1 cellular context compared by ENCODE assay signal in the genomic region with DNA sequence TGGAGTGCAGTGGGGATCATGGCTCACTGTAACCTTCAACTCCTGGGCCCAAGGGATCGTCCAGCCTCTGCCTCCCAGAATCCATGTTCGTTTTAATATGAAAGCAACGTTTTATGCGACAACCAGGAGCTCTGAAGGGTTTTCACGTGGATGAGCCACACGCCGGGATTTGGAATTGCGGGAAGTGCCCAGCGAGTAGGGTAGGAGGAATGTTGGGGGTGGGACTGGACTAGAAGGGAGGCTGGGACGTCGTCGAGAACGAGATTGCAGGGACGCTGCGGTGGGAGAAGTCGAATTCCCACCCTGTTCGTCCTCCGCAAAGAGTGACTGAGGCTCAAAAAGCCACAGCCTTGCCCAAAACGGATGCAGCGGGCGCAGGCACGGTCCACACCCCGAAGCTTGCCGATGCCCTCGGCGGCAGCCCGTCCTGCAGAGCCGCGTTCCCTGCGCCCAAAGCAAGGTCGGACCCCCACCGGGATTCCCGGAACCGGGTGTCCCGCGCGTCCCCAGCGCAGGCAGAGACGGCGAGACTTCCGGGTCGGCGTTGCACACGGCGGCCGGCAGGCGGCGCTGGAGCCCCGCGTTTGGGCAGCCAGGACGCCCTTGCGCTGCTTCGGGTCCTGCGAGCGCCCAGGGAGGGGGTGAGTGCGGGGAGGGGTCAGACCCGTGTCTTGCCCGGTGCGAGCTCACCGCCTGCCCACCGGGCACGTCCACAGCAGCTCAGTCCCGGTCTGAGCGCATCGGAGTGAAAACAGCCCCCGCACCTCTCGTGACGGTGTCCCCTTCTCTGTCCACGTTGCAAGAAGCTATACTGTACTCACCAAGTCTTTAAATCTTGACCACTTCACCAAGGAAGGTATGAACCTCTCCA.
TF ChIP-seq lines count a peak whose summit lies in the region.

No MANE protein-coding gene starts in this region.

TF ChIP-seq in HepG2, 621 proteins besides CTCF, POLR2A, EP300 and RAD21 (continued from another document and continues in another):
- 0 out of 2 replicates have a peak, but pooled peaks have one; percentile 55 for TF ChIP-seq HNRNPL (IDR thresholded peaks at IDR 0.05; ENCODE audit: low read depth, low read length)
- no peak for TF ChIP-seq ZNF569 (CRISPR knock-in tag; IDR thresholded peaks at IDR 0.05; ENCODE audit: borderline replicate concordance)
- TF ChIP-seq RBFOX2 (IDR thresholded peaks at IDR 0.05; ENCODE audit: low read depth, low read length) = peak; percentile 93
- peak; percentile 81; the same call in 1 of the 2 replicates for TF ChIP-seq CAMTA2 (CRISPR knock-in tag; IDR thresholded peaks at IDR 0.05; ENCODE audit: borderline replicate concordance)
- TF ChIP-seq ZNF207 (IDR thresholded peaks at IDR 0.05; ENCODE audit: borderline replicate concordance) = no peak
- 0 out of 4 replicates have a peak, but pooled peaks of 1 of the 2 experiments have one; percentile 19 for TF ChIP-seq NR2F1 (CRISPR knock-in tag; IDR thresholded peaks at IDR 0.05)
- TF ChIP-seq ZNF44 (CRISPR knock-in tag; IDR thresholded peaks at IDR 0.05) = peak; percentile 85; the same call in 1 of the 2 replicates
- no peak; the same call in 1 of the 2 replicates for TF ChIP-seq MTF1 (CRISPR knock-in tag; IDR thresholded peaks at IDR 0.05)
- TF ChIP-seq CREM (IDR thresholded peaks at IDR 0.05) = no peak
- no peak; the same call in 1 of the 2 replicates for TF ChIP-seq CREM (CRISPR knock-in tag; IDR thresholded peaks at IDR 0.05)
- 0 out of 2 replicates have a peak, but pooled peaks have one; percentile 13 for TF ChIP-seq FOXM1 (CRISPR knock-in tag; IDR thresholded peaks at IDR 0.05)
- no peak for TF ChIP-seq NBN (conservative IDR thresholded peaks at IDR 0.05)
- peak; percentile 78 for TF ChIP-seq ZNF331 (CRISPR knock-in tag; IDR thresholded peaks at IDR 0.05)
- TF ChIP-seq ZNF564 (CRISPR knock-in tag; IDR thresholded peaks at IDR 0.05) = peak; percentile 94
- TF ChIP-seq, protein P1, sequence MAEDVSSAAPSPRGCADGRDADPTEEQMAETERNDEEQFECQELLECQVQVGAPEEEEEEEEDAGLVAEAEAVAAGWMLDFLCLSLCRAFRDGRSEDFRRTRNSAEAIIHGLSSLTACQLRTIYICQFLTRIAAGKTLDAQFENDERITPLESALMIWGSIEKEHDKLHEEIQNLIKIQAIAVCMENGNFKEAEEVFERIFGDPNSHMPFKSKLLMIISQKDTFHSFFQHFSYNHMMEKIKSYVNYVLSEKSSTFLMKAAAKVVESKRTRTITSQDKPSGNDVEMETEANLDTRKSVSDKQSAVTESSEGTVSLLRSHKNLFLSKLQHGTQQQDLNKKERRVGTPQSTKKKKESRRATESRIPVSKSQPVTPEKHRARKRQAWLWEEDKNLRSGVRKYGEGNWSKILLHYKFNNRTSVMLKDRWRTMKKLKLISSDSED (CRISPR knock-in tag; IDR thresholded peaks at IDR 0.05) = 0 out of 2 replicates have a peak, but pooled peaks have one; percentile 41
- TF ChIP-seq, protein P2, sequence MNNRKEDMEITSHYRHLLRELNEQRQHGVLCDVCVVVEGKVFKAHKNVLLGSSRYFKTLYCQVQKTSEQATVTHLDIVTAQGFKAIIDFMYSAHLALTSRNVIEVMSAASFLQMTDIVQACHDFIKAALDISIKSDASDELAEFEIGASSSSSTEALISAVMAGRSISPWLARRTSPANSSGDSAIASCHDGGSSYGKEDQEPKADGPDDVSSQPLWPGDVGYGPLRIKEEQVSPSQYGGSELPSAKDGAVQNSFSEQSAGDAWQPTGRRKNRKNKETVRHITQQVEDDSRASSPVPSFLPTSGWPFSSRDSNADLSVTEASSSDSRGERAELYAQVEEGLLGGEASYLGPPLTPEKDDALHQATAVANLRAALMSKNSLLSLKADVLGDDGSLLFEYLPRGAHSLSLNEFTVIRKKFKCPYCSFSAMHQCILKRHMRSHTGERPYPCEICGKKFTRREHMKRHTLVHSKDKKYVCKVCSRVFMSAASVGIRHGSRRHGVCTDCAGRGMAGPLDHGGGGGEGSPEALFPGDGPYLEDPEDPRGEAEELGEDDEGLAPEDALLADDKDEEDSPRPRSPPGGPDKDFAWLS (CRISPR knock-in tag; IDR thresholded peaks at IDR 0.05; ENCODE audit: borderline replicate concordance) = no peak
- no peak for TF ChIP-seq PRMT3 (CRISPR knock-in tag; IDR thresholded peaks at IDR 0.05; ENCODE audit: borderline replicate concordance, low read depth)
- peak; percentile 91 for TF ChIP-seq KMT2A (CRISPR knock-in tag; IDR thresholded peaks at IDR 0.05)
- TF ChIP-seq KLF12 (CRISPR knock-in tag; IDR thresholded peaks at IDR 0.05; ENCODE audit: borderline replicate concordance) = no peak; the same call in 1 of the 2 replicates
- no peak for TF ChIP-seq ATF7 (IDR thresholded peaks at IDR 0.05)
- TF ChIP-seq ATF7 (CRISPR knock-in tag; IDR thresholded peaks at IDR 0.05) = no peak; the same call in 1 of the 2 replicates
- TF ChIP-seq ZNF121 (CRISPR knock-in tag; IDR thresholded peaks at IDR 0.05) = peak; percentile 75
- 0 out of 2 replicates have a peak, but pooled peaks have one; percentile 77 for TF ChIP-seq ZNF879 (CRISPR knock-in tag; IDR thresholded peaks at IDR 0.05)
- TF ChIP-seq, protein P3, sequence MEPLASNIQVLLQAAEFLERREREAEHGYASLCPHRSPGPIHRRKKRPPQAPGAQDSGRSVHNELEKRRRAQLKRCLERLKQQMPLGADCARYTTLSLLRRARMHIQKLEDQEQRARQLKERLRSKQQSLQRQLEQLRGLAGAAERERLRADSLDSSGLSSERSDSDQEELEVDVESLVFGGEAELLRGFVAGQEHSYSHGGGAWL (CRISPR knock-in tag; IDR thresholded peaks at IDR 0.05) = peak; percentile 96; the same call in 1 of the 2 replicates
- TF ChIP-seq, protein P4, sequence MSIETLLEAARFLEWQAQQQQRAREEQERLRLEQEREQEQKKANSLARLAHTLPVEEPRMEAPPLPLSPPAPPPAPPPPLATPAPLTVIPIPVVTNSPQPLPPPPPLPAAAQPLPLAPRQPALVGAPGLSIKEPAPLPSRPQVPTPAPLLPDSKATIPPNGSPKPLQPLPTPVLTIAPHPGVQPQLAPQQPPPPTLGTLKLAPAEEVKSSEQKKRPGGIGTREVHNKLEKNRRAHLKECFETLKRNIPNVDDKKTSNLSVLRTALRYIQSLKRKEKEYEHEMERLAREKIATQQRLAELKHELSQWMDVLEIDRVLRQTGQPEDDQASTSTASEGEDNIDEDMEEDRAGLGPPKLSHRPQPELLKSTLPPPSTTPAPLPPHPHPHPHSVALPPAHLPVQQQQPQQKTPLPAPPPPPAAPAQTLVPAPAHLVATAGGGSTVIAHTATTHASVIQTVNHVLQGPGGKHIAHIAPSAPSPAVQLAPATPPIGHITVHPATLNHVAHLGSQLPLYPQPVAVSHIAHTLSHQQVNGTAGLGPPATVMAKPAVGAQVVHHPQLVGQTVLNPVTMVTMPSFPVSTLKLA (IDR thresholded peaks at IDR 0.05) = no peak
- TF ChIP-seq SCMH1 (CRISPR knock-in tag; IDR thresholded peaks at IDR 0.05; ENCODE audit: borderline replicate concordance) = no peak
- TF ChIP-seq DR1 (CRISPR knock-in tag; IDR thresholded peaks at IDR 0.05) = peak; percentile 74
- peak; percentile 91; the same call in 1 of the 2 replicates for TF ChIP-seq MEIS1 (CRISPR knock-in tag; IDR thresholded peaks at IDR 0.05; ENCODE audit: borderline replicate concordance)
- TF ChIP-seq, protein P5, sequence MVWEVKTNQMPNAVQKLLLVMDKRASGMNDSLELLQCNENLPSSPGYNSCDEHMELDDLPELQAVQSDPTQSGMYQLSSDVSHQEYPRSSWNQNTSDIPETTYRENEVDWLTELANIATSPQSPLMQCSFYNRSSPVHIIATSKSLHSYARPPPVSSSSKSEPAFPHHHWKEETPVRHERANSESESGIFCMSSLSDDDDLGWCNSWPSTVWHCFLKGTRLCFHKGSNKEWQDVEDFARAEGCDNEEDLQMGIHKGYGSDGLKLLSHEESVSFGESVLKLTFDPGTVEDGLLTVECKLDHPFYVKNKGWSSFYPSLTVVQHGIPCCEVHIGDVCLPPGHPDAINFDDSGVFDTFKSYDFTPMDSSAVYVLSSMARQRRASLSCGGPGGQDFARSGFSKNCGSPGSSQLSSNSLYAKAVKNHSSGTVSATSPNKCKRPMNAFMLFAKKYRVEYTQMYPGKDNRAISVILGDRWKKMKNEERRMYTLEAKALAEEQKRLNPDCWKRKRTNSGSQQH (CRISPR knock-in tag; IDR thresholded peaks at IDR 0.05; ENCODE audit: low read depth) = peak; percentile 71; the same call in 1 of the 2 replicates
- TF ChIP-seq ZNF20 (CRISPR knock-in tag; IDR thresholded peaks at IDR 0.05) = no peak; the same call in 1 of the 2 replicates
- TF ChIP-seq YY1 (IDR thresholded peaks at IDR 0.05; ENCODE audit: insufficient read depth, insufficient replicate concordance, low read depth, low read length) = peak; percentile 86
- TF ChIP-seq, protein P6, sequence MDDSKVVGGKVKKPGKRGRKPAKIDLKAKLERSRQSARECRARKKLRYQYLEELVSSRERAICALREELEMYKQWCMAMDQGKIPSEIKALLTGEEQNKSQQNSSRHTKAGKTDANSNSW (CRISPR knock-in tag; IDR thresholded peaks at IDR 0.05; ENCODE audit: borderline replicate concordance) = peak; percentile 85; the same call in 1 of the 2 replicates
- TF ChIP-seq ZFAT (CRISPR knock-in tag; conservative IDR thresholded peaks at IDR 0.05) = no peak; the same call in 1 of the 2 replicates
- peak; percentile 91 for TF ChIP-seq PITX1 (CRISPR knock-in tag; IDR thresholded peaks at IDR 0.05)
- 0 out of 2 replicates have a peak, but pooled peaks have one; percentile 17 for TF ChIP-seq ATRX (CRISPR knock-in tag; IDR thresholded peaks at IDR 0.05; ENCODE audit: borderline replicate concordance)
- TF ChIP-seq U2AF2 (IDR thresholded peaks at IDR 0.05; ENCODE audit: low read depth, low read length) = no peak
- TF ChIP-seq, protein P7, sequence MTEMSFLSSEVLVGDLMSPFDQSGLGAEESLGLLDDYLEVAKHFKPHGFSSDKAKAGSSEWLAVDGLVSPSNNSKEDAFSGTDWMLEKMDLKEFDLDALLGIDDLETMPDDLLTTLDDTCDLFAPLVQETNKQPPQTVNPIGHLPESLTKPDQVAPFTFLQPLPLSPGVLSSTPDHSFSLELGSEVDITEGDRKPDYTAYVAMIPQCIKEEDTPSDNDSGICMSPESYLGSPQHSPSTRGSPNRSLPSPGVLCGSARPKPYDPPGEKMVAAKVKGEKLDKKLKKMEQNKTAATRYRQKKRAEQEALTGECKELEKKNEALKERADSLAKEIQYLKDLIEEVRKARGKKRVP (CRISPR knock-in tag; IDR thresholded peaks at IDR 0.05) = peak in 1 of 2 experiments; percentile 82; a peak in 2 of 4 replicates
- TF ChIP-seq SMAD9 (CRISPR knock-in tag; IDR thresholded peaks at IDR 0.05) = peak; percentile 94; the same call in 1 of the 2 replicates
- TF ChIP-seq ZMYM3 (CRISPR knock-in tag; IDR thresholded peaks at IDR 0.05) = peak; percentile 77
- TF ChIP-seq ZFP41 (CRISPR knock-in tag; IDR thresholded peaks at IDR 0.05; ENCODE audit: borderline replicate concordance) = peak; percentile 96
- TF ChIP-seq ZNF101 (CRISPR knock-in tag; IDR thresholded peaks at IDR 0.05; ENCODE audit: borderline replicate concordance, low read depth) = 0 out of 2 replicates have a peak, but pooled peaks have one; percentile 85
- peak; percentile 21; the same call in 1 of the 2 replicates for TF ChIP-seq RFX5 (IDR thresholded peaks at IDR 0.05; ENCODE audit: low read depth, low read length)
- peak; percentile 75 for TF ChIP-seq POLR2AphosphoS5 (IDR thresholded peaks at IDR 0.05; ENCODE audit: low read depth, low read length)
- TF ChIP-seq, protein P8, sequence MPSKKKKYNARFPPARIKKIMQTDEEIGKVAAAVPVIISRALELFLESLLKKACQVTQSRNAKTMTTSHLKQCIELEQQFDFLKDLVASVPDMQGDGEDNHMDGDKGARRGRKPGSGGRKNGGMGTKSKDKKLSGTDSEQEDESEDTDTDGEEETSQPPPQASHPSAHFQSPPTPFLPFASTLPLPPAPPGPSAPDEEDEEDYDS (CRISPR knock-in tag; IDR thresholded peaks at IDR 0.05) = peak; percentile 52; the same call in 1 of the 2 replicates
- TF ChIP-seq ZNF761 (CRISPR knock-in tag; conservative IDR thresholded peaks at IDR 0.05) = peak; percentile 73; the same call in 1 of the 2 replicates
- 0 out of 2 replicates have a peak, but pooled peaks have one; percentile 33 for TF ChIP-seq ZNF10 (CRISPR knock-in tag; IDR thresholded peaks at IDR 0.05; ENCODE audit: borderline replicate concordance, low read depth)
- TF ChIP-seq, protein P9, sequence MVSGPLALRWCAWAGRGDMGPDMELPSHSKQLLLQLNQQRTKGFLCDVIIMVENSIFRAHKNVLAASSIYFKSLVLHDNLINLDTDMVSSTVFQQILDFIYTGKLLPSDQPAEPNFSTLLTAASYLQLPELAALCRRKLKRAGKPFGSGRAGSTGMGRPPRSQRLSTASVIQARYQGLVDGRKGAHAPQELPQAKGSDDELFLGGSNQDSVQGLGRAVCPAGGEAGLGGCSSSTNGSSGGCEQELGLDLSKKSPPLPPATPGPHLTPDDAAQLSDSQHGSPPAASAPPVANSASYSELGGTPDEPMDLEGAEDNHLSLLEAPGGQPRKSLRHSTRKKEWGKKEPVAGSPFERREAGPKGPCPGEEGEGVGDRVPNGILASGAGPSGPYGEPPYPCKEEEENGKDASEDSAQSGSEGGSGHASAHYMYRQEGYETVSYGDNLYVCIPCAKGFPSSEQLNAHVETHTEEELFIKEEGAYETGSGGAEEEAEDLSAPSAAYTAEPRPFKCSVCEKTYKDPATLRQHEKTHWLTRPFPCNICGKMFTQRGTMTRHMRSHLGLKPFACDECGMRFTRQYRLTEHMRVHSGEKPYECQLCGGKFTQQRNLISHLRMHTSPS (CRISPR knock-in tag; IDR thresholded peaks at IDR 0.05; ENCODE audit: low read depth) = no peak
- TF ChIP-seq, protein P10, sequence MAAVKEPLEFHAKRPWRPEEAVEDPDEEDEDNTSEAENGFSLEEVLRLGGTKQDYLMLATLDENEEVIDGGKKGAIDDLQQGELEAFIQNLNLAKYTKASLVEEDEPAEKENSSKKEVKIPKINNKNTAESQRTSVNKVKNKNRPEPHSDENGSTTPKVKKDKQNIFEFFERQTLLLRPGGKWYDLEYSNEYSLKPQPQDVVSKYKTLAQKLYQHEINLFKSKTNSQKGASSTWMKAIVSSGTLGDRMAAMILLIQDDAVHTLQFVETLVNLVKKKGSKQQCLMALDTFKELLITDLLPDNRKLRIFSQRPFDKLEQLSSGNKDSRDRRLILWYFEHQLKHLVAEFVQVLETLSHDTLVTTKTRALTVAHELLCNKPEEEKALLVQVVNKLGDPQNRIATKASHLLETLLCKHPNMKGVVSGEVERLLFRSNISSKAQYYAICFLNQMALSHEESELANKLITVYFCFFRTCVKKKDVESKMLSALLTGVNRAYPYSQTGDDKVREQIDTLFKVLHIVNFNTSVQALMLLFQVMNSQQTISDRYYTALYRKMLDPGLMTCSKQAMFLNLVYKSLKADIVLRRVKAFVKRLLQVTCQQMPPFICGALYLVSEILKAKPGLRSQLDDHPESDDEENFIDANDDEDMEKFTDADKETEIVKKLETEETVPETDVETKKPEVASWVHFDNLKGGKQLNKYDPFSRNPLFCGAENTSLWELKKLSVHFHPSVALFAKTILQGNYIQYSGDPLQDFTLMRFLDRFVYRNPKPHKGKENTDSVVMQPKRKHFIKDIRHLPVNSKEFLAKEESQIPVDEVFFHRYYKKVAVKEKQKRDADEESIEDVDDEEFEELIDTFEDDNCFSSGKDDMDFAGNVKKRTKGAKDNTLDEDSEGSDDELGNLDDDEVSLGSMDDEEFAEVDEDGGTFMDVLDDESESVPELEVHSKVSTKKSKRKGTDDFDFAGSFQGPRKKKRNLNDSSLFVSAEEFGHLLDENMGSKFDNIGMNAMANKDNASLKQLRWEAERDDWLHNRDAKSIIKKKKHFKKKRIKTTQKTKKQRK (IDR thresholded peaks at IDR 0.05; ENCODE audit: low read length) = no peak
- TF ChIP-seq ZNF557 (CRISPR knock-in tag; IDR thresholded peaks at IDR 0.05) = no peak; the same call in 1 of the 2 replicates
